Comparison of ENCODE assay signal across 1 cellular context in the genomic region with DNA sequence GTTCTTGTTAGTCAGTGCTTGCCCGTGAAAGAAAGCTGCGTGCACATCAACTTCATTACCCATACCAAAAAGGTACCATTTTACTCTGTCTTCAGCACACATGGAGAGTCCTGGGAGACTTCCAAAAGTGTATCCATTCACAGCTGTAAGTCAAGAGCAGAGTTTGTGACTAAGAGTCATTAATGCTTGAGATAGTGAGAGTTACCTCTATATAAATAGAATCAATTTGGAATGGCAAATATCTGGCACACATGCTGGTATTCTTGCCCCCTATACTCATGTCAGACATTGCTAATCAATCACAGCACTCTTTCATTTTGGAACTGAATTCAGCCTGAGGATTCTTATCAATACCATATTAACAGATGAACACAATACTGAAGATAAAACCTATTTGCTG.
TF ChIP-seq lines count a peak whose summit lies in the region.

No MANE protein-coding gene starts in this region.

TF ChIP-seq in IMR-90, 13 proteins besides CTCF, POLR2A, EP300 and RAD21:
- TF ChIP-seq CHD1 (IDR thresholded peaks at IDR 0.05; ENCODE audit: low read depth, low read length): no peak
- no peak for TF ChIP-seq MAFK (IDR thresholded peaks at IDR 0.05; ENCODE audit: low read depth, low read length)
- TF ChIP-seq FOS (IDR thresholded peaks at IDR 0.05; ENCODE audit: low read depth, low read length): no peak
- no peak for TF ChIP-seq RFX5 (IDR thresholded peaks at IDR 0.05; ENCODE audit: low read depth, low read length)
- no peak for TF ChIP-seq USF2 (IDR thresholded peaks at IDR 0.05; ENCODE audit: low read depth, low read length)
